ENCODE assay signal across 13 cellular contexts in the genomic region with DNA sequence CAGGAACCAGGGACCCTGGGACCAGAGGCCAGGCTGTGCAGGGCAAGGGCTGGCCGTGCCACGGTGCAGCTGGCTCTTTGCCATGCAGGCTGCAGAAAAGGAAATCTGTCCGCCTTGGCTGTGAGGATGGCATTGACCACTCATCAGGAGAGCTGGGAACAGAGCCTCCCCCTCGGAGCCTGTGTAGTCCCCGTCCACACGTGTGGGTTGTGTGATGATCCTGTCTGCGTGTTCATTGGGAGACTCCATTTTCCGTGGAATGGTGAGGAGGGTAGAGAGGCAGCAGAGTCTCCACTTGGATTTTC. TPM values are rescaled to one million over a fixed set of nuclear protein-coding genes. Genes with fewer than 3 reads are reported as not detected.
DNase-seq lines count a peak whose midpoint lies in the region; FAIRE-seq and TF ChIP-seq lines count a peak whose summit lies in the region.
"Had no signal": no experiment of that assay in that cellular context is flagged by ENCODE, and none has a peak within 500 bp of the region (broad histone marks: within the 10 kb centered on the region; RNA-seq: fewer than 3 reads in every experiment).

No MANE protein-coding gene starts in this region.

- H3K79me2 ChIP-seq in Karpas-422 (ENCODE audit: low read length), result peaks cover 86% of the 10 kb centered on the region
- peaks cover 8 to 91% of the 10 kb centered on the region in 2 experiments for H3K79me2 ChIP-seq in H1 (ENCODE audit: control insufficient read depth in 1 of 2, insufficient read depth in 2 of 2, low read length in 2 of 2)
- H3K79me2 ChIP-seq in neural progenitor cell (ENCODE audit: low read depth), result peaks cover 99% of the 10 kb centered on the region

- H3K27ac Mint-ChIP-seq in neural progenitor cell, result peak overlapping the region; percentile 84
- H3K27ac Mint-ChIP-seq: activated naive CD4-positive, alpha-beta T cell treated with anti-CD3 and anti-CD28 coated beads, Interleukin-2, amount 10 ng/mL, durations not matched to agents 7 days and 5 days had no signal

- peak overlapping the region; percentile 99 for H4K91ac ChIP-seq in H1 (replicated peaks; ENCODE audit: insufficient read length, low read length)

- peak overlapping the region; percentile 82 for H3K4ac ChIP-seq in H1 (replicated peaks; ENCODE audit: insufficient read length, low read depth, low read length)

- peak overlapping the region; percentile 45; the same call in 1 of the 2 replicates for H4K8ac ChIP-seq in H1 (ENCODE audit: extremely low read depth, insufficient read depth, low read length)

- H3K9ac ChIP-seq in BLaER1 treated with 17β-estradiol and CSF1 and Interleukin-3, amounts not matched to agents 10 nM and 100 nM, result no peak overlapping the region
- H3K9ac ChIP-seq in Karpas-422 (ENCODE audit: low read length), result peak overlapping the region; percentile 53
- peak overlapping the region in 3 of 4 experiments; percentile 16 to 50 (median 35); a peak in 6 of 7 replicates for H3K9ac ChIP-seq in H1 (replicated peaks in 1 of 4; ENCODE audit: extremely low read depth in 1 of 4, low read depth in 3 of 4, low read length in 3 of 4)
- H3K9ac ChIP-seq in neural progenitor cell, result no peak overlapping the region

- peak overlapping the region; percentile 99 for H2BK20ac ChIP-seq in H1 (ENCODE audit: low read length)

- H2BK15ac ChIP-seq in H1 (ENCODE audit: low read length), result peak overlapping the region; percentile 24; the same call in 1 of the 2 replicates

- no peak for TF ChIP-seq EP300 in H1 (IDR thresholded peaks at IDR 0.05; ENCODE audit: borderline replicate concordance in 1 of 2, low read depth in 2 of 2, low read length in 2 of 2)

- CTCF ChIA-PET in H1 (lab: Charles Lee; ENCODE audit: partially characterized antibody), result interaction anchor here (0.6 to 3.1 kb wide), 13 partner anchors 17 to 486 kb away, joined by 3 to 11 read pairs (median 3); no protein-coding TSS in a partner anchor
- CTCF ChIA-PET in GM10248 (lab: Yijun Ruan, JAX), result interaction anchor here (0.9 to 4.2 kb wide), 4 partner anchors 7 to 34 kb away, joined by 3 to 23 read pairs (median 5); no protein-coding TSS in a partner anchor

- H4K20me1 ChIP-seq in BLaER1 treated with 17β-estradiol and CSF1 and Interleukin-3, amounts not matched to agents 10 nM and 100 nM, result peaks cover 98 to 100% (median 100%) of the 10 kb centered on the region in 11 experiments
- H4K20me1 ChIP-seq in Karpas-422 (ENCODE audit: insufficient read depth, low read depth, low read length) (peaks cover 5% of the 10 kb centered on the region; the same call in 1 of the 2 replicates), H1 (replicated peaks in 1 of 2; ENCODE audit: control insufficient read depth in 1 of 2, insufficient read depth in 2 of 2, low read length in 2 of 2) (peaks cover 0 to 2% of the 10 kb centered on the region in 2 experiments), neural progenitor cell (ENCODE audit: low read depth) (peaks cover 89% of the 10 kb centered on the region)

- H2BK120ac ChIP-seq in H1 (replicated peaks; ENCODE audit: low read depth, low read length), result peak overlapping the region; percentile 93

- H3K9me2 ChIP-seq in Karpas-422 (replicated peaks; ENCODE audit: insufficient read depth, low read length), result no peaks in the 10 kb centered on the region

- peak overlapping the region; percentile 46 for H3K56ac ChIP-seq in H1 (replicated peaks; ENCODE audit: insufficient read length, low read depth, low read length)

- peak overlapping the region; percentile 71 for H3K4me3 Mint-ChIP-seq in neural progenitor cell
- H3K4me3 Mint-ChIP-seq: activated naive CD4-positive, alpha-beta T cell treated with anti-CD3 and anti-CD28 coated beads, Interleukin-2, amount 10 ng/mL, durations not matched to agents 7 days and 5 days; CD8-positive, alpha-beta memory T cell; central memory CD8-positive, alpha-beta T cell had no signal

- no peak overlapping the region for H3K14ac ChIP-seq in H1 (ENCODE audit: insufficient read length)

- POLR2A ChIA-PET in H1 (lab: Charles Lee; ENCODE audit: partially characterized antibody) (interaction anchor here (0.8 to 4.3 kb wide), 15 partner anchors 8 to 79 kb away, joined by 3 to 26 read pairs (median 4); a partner anchor contains a TSS), GM10248 (lab: Yijun Ruan, JAX) (no interaction called here)

- H3K27me3 Mint-ChIP-seq in neural progenitor cell (ENCODE audit: insufficient read depth, low read depth), result peaks cover 7% of the 10 kb centered on the region
- H3K27me3 Mint-ChIP-seq: activated naive CD4-positive, alpha-beta T cell treated with anti-CD3 and anti-CD28 coated beads, Interleukin-2, amount 10 ng/mL, durations not matched to agents 7 days and 5 days; CD8-positive, alpha-beta memory T cell; central memory CD8-positive, alpha-beta T cell had no signal

- H3K36me3 ChIP-seq in BLaER1 treated with 17β-estradiol and CSF1 and Interleukin-3, amounts not matched to agents 10 nM and 100 nM, result peaks cover 31 to 74% (median 58%) of the 10 kb centered on the region in 11 experiments
- H3K36me3 ChIP-seq in Karpas-422 (ENCODE audit: insufficient read depth, low read length), result 0 out of 2 replicates have a peak, but pooled peaks cover 4% of the 10 kb centered on the region
- H3K36me3 ChIP-seq in H1 (ENCODE audit: control insufficient read depth in 2 of 4, insufficient read depth in 4 of 4, low read length in 3 of 4), result peaks cover 0 to 2% (median 0%) of the 10 kb centered on the region in 4 experiments; a peak in 1 of 8 replicates
- H3K36me3 ChIP-seq in neural progenitor cell, result no peaks in the 10 kb centered on the region

- H2BK12ac ChIP-seq in H1 (ENCODE audit: low read depth, low read length), result peak overlapping the region; percentile 100

- H2AFZ ChIP-seq in Karpas-422 (ENCODE audit: low read length) (no peak overlapping the region), H1 (ENCODE audit: low read length) (no peak overlapping the region), neural progenitor cell (replicated peaks) (no peak overlapping the region)

- H3K4me1 Mint-ChIP-seq in neural progenitor cell, result peaks cover 72% of the 10 kb centered on the region

- H3K9me3 Mint-ChIP-seq in neural progenitor cell, result peaks cover 3% of the 10 kb centered on the region
- H3K9me3 Mint-ChIP-seq: activated naive CD4-positive, alpha-beta T cell treated with anti-CD3 and anti-CD28 coated beads, Interleukin-2, amount 10 ng/mL, durations not matched to agents 7 days and 5 days; CD8-positive, alpha-beta memory T cell; central memory CD8-positive, alpha-beta T cell had no signal

- TF ChIP-seq POLR2A in H1 (IDR thresholded peaks at IDR 0.05; ENCODE audit: control extremely low read depth in 1 of 2, low read depth in 2 of 2, low read length in 2 of 2), result no peak

- TF ChIP-seq CTCF in H1 (IDR thresholded peaks at IDR 0.05; ENCODE audit: control extremely low read depth in 1 of 3, insufficient read depth in 1 of 3, low read depth in 1 of 3, low read length in 3 of 3), result no peak
- TF ChIP-seq CTCF in neural progenitor cell (IDR thresholded peaks at IDR 0.05), result no peak
- no peak for TF ChIP-seq CTCF in GM10248 (IDR thresholded peaks at IDR 0.05; ENCODE audit: control extremely low read depth, extremely low read depth, low read depth, missing control alignments)

- H3K4me2 ChIP-seq in BLaER1 treated with 17β-estradiol and CSF1 and Interleukin-3, amounts not matched to agents 10 nM and 100 nM, result peak overlapping the region in 7 of 11 experiments; percentile 2 to 47 (median 38); a peak in 9 of 22 replicates
- H3K4me2 ChIP-seq in Karpas-422 (ENCODE audit: low read depth, low read length, poor library complexity, severe bottlenecking) (peak overlapping the region; percentile 72), H1 (ENCODE audit: insufficient read depth in 1 of 2, low read depth in 2 of 2, low read length in 2 of 2) (peak overlapping the region; percentile 63 to 91), neural progenitor cell (peak overlapping the region; percentile 67)

- H2BK5ac ChIP-seq in H1 (ENCODE audit: low read depth, low read length), result peak overlapping the region; percentile 98

- no peak overlapping the region for H3K27ac ChIP-seq in BLaER1 treated with 17β-estradiol and CSF1 and Interleukin-3, amounts not matched to agents 10 nM and 100 nM
- H3K27ac ChIP-seq in Karpas-422 (ENCODE audit: low read length) (peak overlapping the region; percentile 85), H1 (ENCODE audit: low read depth, low read length) (peak overlapping the region; percentile 87), neural progenitor cell (peak overlapping the region; percentile 43)

- H3K18ac ChIP-seq in H1 (ENCODE audit: extremely low read depth, low read length), result peak overlapping the region; percentile 99

- peak overlapping the region; percentile 80 for H4K5ac ChIP-seq in H1 (ENCODE audit: insufficient read length, low read depth, low read length)

- H3K79me1 ChIP-seq in H1 (ENCODE audit: low read depth, low read length), result peaks cover 14% of the 10 kb centered on the region

- H3K27me3 ChIP-seq in BLaER1 treated with 17β-estradiol and CSF1 and Interleukin-3, amounts not matched to agents 10 nM and 100 nM, result no peaks in the 10 kb centered on the region
- no peaks in the 10 kb centered on the region for H3K27me3 ChIP-seq in Karpas-422 (ENCODE audit: low read length)
- H3K27me3 ChIP-seq in H1 (replicated peaks in 1 of 4; ENCODE audit: control insufficient read depth in 3 of 4, extremely low read depth in 1 of 4, insufficient read depth in 3 of 4, low read length in 3 of 4), result no peaks in the 10 kb centered on the region
- H3K27me3 ChIP-seq in neural progenitor cell, result no peaks in the 10 kb centered on the region

- peaks cover 9% of the 10 kb centered on the region; the same call in 1 of the 2 replicates for H3K23me2 ChIP-seq in H1 (ENCODE audit: low read depth, low read length)

- peaks cover 36 to 73% (median 63%) of the 10 kb centered on the region in 10 experiments for H3K4me1 ChIP-seq in BLaER1 treated with 17β-estradiol and CSF1 and Interleukin-3, amounts not matched to agents 10 nM and 100 nM
- H3K4me1 ChIP-seq in Karpas-422 (ENCODE audit: low read length) (peaks cover 52% of the 10 kb centered on the region), H1 (replicated peaks in 1 of 4; ENCODE audit: control insufficient read depth in 3 of 4, insufficient read depth in 4 of 4, low read length in 3 of 4) (peaks cover 26 to 61% (median 46%) of the 10 kb centered on the region in 4 experiments), neural progenitor cell (peaks cover 67% of the 10 kb centered on the region)

- peak overlapping the region; percentile 99 for H2AK5ac ChIP-seq in H1 (ENCODE audit: low read depth, low read length)

- TF ChIP-seq RAD21 in H1 (IDR thresholded peaks at IDR 0.05 in 1 of 2, conservative IDR thresholded peaks at IDR 0.05 in 1 of 2; ENCODE audit: low read depth in 2 of 2, low read length in 2 of 2), result no peak

- H3K9me3 ChIP-seq in BLaER1 treated with 17β-estradiol and CSF1 and Interleukin-3, amounts not matched to agents 10 nM and 100 nM (replicated peaks in 1 of 11), result no peaks in the 10 kb centered on the region
- no peaks in the 10 kb centered on the region for H3K9me3 ChIP-seq in Karpas-422 (ENCODE audit: low read length)
- H3K9me3 ChIP-seq in H1 (ENCODE audit: insufficient read depth in 2 of 2, low read depth in 1 of 2, low read length in 1 of 2), result no peaks in the 10 kb centered on the region
- no peaks in the 10 kb centered on the region for H3K9me3 ChIP-seq in neural progenitor cell (ENCODE audit: low read depth)

- no peak overlapping the region for H3K23ac ChIP-seq in H1 (ENCODE audit: insufficient read length)

- WGBS in H1 (ENCODE audit: extremely low coverage in 1 of 2, insufficient coverage in 1 of 2, insufficient read length in 1 of 2, insufficient replicate concordance in 2 of 2, low coverage in 1 of 2, low lambda C conversion rate in 2 of 2, missing lambda C conversion rate in 1 of 2), 2 experiments, result 52% methylated on average over 8 of the region's 8 CpGs; no CpG with 5 or more reads in 1 of the 2 experiments

- H3K36me3 Mint-ChIP-seq in neural progenitor cell, result peaks cover 22% of the 10 kb centered on the region

- DNase-seq in Karpas-422, result no peak
- no peak for DNase-seq in H1 (ENCODE audit: low read depth in 1 of 2, low spot score in 2 of 2)
- no peak for DNase-seq in neural progenitor cell (ENCODE audit: low spot score)
- DNase-seq in GM10248 (ENCODE audit: extremely low spot score), result no peak
- no peak for DNase-seq in ureter (ENCODE audit: low spot score)
- no peak for DNase-seq in NOMO-1 treated with DMSO at 0.1 percent for 48 hours (lab: John Stamatoyannopoulos, UW; ENCODE audit: unreplicated experiment)
- no peak for DNase-seq in HK-2 (ENCODE audit: unreplicated experiment)
- DNase-seq: activated naive CD4-positive, alpha-beta T cell treated with anti-CD3 and anti-CD28 coated beads, Interleukin-2, amount 10 ng/mL, durations not matched to agents 7 days and 5 days; CD8-positive, alpha-beta memory T cell; NCI-H1694; stimulated activated naive CD4-positive, alpha-beta T cell had no signal

- H3F3A ChIP-seq in neural progenitor cell (ENCODE audit: low read depth), result peaks cover 59% of the 10 kb centered on the region

- H3K4me3 ChIP-seq in BLaER1 treated with 17β-estradiol and CSF1 and Interleukin-3, amounts not matched to agents 10 nM and 100 nM, result no peak overlapping the region
- H3K4me3 ChIP-seq in Karpas-422 (ENCODE audit: low read length), result peak overlapping the region; percentile 48; the same call in 1 of the 2 replicates
- peak overlapping the region in 3 of 4 experiments; percentile 10 to 41 (median 15); a peak in 3 of 8 replicates for H3K4me3 ChIP-seq in H1 (ENCODE audit: extremely low read depth in 1 of 4, insufficient read depth in 2 of 4, low read depth in 3 of 4, low read length in 4 of 4)
- H3K4me3 ChIP-seq in neural progenitor cell, result peak overlapping the region; percentile 20

- FAIRE-seq in H1 (lab: Jason Lieb, UNC), result no peak

RNA-seq across cellular contexts. Expression of a gene that starts 47.7 kb away (rescaled TPM):
- 35.9 and 64.6 TPM in 2 replicates for total RNA-seq in Karpas-422 (2014; rRNA removed; shearing (Covaris generic); ENCODE audit: low replicate concordance)
- 163 and 171 TPM in 2 replicates for total RNA-seq in H1 (2021; fragmentation: NEBNext Ultra II Directional; extraction: Animal tissue kit (Norgen Biotek cat#: 25700))
- 95.7 and 143 TPM in 2 replicates for polyA plus RNA-seq in H1 (2011; rRNA removed)
- polyA plus RNA-seq in H1 (2011; cell fraction: cytosol; rRNA removed), result 96.0 TPM
- 204 TPM for polyA plus RNA-seq in H1 (2011; cell fraction: nucleus; rRNA removed)
- polyA plus RNA-seq in H1 (2012, experiment 1 of 2), result 66.4 to 99.9 TPM (median 90.6 TPM) in 4 replicates
- polyA plus RNA-seq in H1 (2012, experiment 2 of 2), result 56.9 TPM
- 68.1 TPM for polyA plus RNA-seq in H1 (2013, experiment 1 of 2)
- 62.4 TPM for polyA plus RNA-seq in H1 (2013, experiment 2 of 2)
- polyA minus RNA-seq in H1 (2011; rRNA and poly(A)+ RNA removed), result 101 and 107 TPM in 2 replicates
- polyA minus RNA-seq in H1 (2011; cell fraction: cytosol; rRNA and poly(A)+ RNA removed), result 93.4 TPM
- polyA minus RNA-seq in H1 (2011; cell fraction: nucleus; rRNA and poly(A)+ RNA removed), result 95.4 TPM
- total RNA-seq in neural progenitor cell (ENCODE audit: low replicate concordance) (47.8 and 84.5 TPM in 2 replicates), ureter (126 TPM)

Comparison
In these comparisons a context has a peak if more than half of its experiments do, and no peak if none do; other contexts are left out.
1. H3K27ac ChIP-seq: peak in Karpas-422 (single experiment), H1 (single experiment) and neural progenitor cell (single experiment); none in BLaER1 treated with 17β-estradiol and CSF1 and Interleukin-3, amounts not matched to agents 10 nM and 100 nM (0 of 11).
2. H3K4me3 ChIP-seq: peak in Karpas-422 (single experiment), H1 (3 of 4) and neural progenitor cell (single experiment); none in BLaER1 treated with 17β-estradiol and CSF1 and Interleukin-3, amounts not matched to agents 10 nM and 100 nM (0 of 10).
3. H3K9ac ChIP-seq: peak in Karpas-422 (single experiment) and H1 (3 of 4); none in BLaER1 treated with 17β-estradiol and CSF1 and Interleukin-3, amounts not matched to agents 10 nM and 100 nM (0 of 11) and neural progenitor cell (single experiment).
4. Peak in every context shown above with its lines, with median percentiles within 50 percentile points of each other: H3K4me2 ChIP-seq.